In the genomic region with DNA sequence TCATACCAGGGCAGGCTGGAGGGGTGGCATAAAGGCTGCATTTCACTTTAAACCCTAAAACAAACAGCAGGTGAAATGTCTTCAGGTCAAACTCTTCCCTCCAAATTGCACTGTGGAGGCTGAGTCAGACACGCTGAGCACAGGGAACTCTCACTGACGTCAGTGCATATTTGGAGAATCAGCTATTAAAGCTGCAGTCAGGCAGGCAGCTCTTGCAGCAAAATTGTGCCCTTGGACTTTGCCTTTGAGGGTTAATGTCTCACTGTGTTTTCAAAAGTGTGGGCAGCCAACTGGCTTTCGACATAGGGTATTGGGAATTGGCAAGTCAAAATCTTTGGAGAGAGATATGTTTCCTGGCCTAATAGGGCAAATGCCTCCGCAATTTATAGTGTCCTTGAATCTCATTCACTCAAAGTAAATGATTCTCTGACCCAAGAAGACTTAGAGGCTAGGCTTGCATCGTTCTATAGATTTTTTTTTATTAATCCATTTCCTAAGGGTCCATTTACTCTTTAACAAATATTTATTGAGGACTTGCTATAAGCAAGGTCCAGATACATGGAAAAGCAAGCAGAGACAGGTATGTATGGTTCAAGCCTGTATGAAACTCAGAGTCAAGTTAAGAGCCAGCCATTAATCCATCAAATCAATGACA, we compare ENCODE assay signal across 12 cellular contexts. TPM values are rescaled to one million over a fixed set of nuclear protein-coding genes. Genes with fewer than 3 reads are reported as not detected.
A peak's percentile ranks its signal among the peaks of the same experiment; 100 is the strongest.
DNase-seq lines count a peak whose midpoint lies in the region; ATAC-seq, FAIRE-seq and TF ChIP-seq lines count a peak whose summit lies in the region.
"Had no signal": no experiment of that assay in that cellular context is flagged by ENCODE, and none has a peak within 500 bp of the region (broad histone marks: within the 10 kb centered on the region; RNA-seq: fewer than 3 reads in every experiment).

No MANE protein-coding gene starts in this region.

- H3K27me3 ChIP-seq in bronchial epithelial cell (ENCODE audit: control insufficient read depth, insufficient read depth, low read length) (no peaks in the 10 kb centered on the region), lower lobe of right lung (ENCODE audit: low read depth) (no peaks in the 10 kb centered on the region)
- H3K27me3 ChIP-seq: esophagus muscularis mucosa, ovary had no signal

- no peak overlapping the region for H3K27ac ChIP-seq in lower lobe of right lung
- H3K27ac ChIP-seq: esophagus muscularis mucosa, ovary had no signal

- H3K9me3 Mint-ChIP-seq in mesothelial cell of epicardium: peaks cover 3% of the 10 kb centered on the region
- H3K9me3 Mint-ChIP-seq: activated T-cell treated with anti-CD3 and anti-CD28 coated beads, Interleukin-2, amount 50 U/mL, for 4 hours had no signal

- peaks cover 5% of the 10 kb centered on the region for H3K4me1 Mint-ChIP-seq in mesothelial cell of epicardium

- no peak for TF ChIP-seq CTCF in bronchial epithelial cell (IDR thresholded peaks at IDR 0.05; ENCODE audit: insufficient read depth, low read length, severe bottlenecking)
- TF ChIP-seq CTCF in lower lobe of right lung (IDR thresholded peaks at IDR 0.05): no peak
- TF ChIP-seq CTCF in mesothelial cell of epicardium (IDR thresholded peaks at IDR 0.05; ENCODE audit: unreplicated experiment): no peak
- no peak for TF ChIP-seq CTCF in GM10266 (IDR thresholded peaks at IDR 0.05; ENCODE audit: control insufficient read depth, insufficient read depth, low read depth, missing control alignments)

- no peak for TF ChIP-seq RAD21 in Ishikawa (IDR thresholded peaks at IDR 0.05; ENCODE audit: low read depth)

- peaks cover 2% of the 10 kb centered on the region for H3K27me3 Mint-ChIP-seq in mesothelial cell of epicardium (ENCODE audit: low read depth)

- peaks cover 16% of the 10 kb centered on the region for H3K4me1 ChIP-seq in lower lobe of right lung

- H3K36me3 Mint-ChIP-seq in mesothelial cell of epicardium: no peaks in the 10 kb centered on the region

- no peak for TF ChIP-seq EP300 in Ishikawa (IDR thresholded peaks at IDR 0.05; ENCODE audit: borderline replicate concordance)

- intact Hi-C loops in lower lobe of right lung (cut with DNase I): no loop called here

- peak; percentile 45 to 88 for ATAC-seq in lower lobe of right lung
- ATAC-seq in HG03457 (IDR thresholded peaks at IDR 0.05; ENCODE audit: unreplicated experiment): no peak
- ATAC-seq: activated T-cell treated with anti-CD3 and anti-CD28 coated beads, Interleukin-2, amount 50 U/mL, for 4 hours had no signal

- H3K36me3 ChIP-seq in bronchial epithelial cell (ENCODE audit: control insufficient read depth, insufficient read depth, low read length) (no peaks in the 10 kb centered on the region), lower lobe of right lung (no peaks in the 10 kb centered on the region)
- H3K36me3 ChIP-seq: esophagus muscularis mucosa, ovary had no signal

- no peak for FAIRE-seq in bronchial epithelial cell (lab: Jason Lieb, UNC)

- no peak overlapping the region for H3K27ac Mint-ChIP-seq in mesothelial cell of epicardium

- H3K4me3 Mint-ChIP-seq in mesothelial cell of epicardium: no peak overlapping the region
- H3K4me3 Mint-ChIP-seq: activated T-cell treated with anti-CD3 and anti-CD28 coated beads, Interleukin-2, amount 50 U/mL, for 4 hours had no signal

- H3K9me3 ChIP-seq in lower lobe of right lung: no peaks in the 10 kb centered on the region
- H3K9me3 ChIP-seq: esophagus muscularis mucosa, ovary had no signal

- peak; percentile 76 for DNase-seq in AG20443 (ENCODE audit: low spot score)
- peak; percentile 59 for DNase-seq in bronchial epithelial cell (ENCODE audit: low read depth)
- DNase-seq in lower lobe of right lung: no peak
- DNase-seq in mesothelial cell of epicardium (ENCODE audit: low spot score in 2 of 2, unreplicated experiment in 2 of 2): no peak
- DNase-seq in iPS-NIHi7 (ENCODE audit: extremely low spot score): no peak
- DNase-seq in GM10266 (ENCODE audit: extremely low spot score): no peak
- DNase-seq: activated T-cell treated with anti-CD3 and anti-CD28 coated beads, Interleukin-2, amount 50 U/mL, for 4 hours; RPMI8226 had no signal

- H3K4me3 ChIP-seq in bronchial epithelial cell (ENCODE audit: low read depth, low read length) (no peak overlapping the region), lower lobe of right lung (no peak overlapping the region)
- H3K4me3 ChIP-seq: esophagus muscularis mucosa, ovary had no signal

TF ChIP-seq in Ishikawa, 13 proteins besides CTCF, POLR2A, EP300 and RAD21:
- TF ChIP-seq, protein P1, sequence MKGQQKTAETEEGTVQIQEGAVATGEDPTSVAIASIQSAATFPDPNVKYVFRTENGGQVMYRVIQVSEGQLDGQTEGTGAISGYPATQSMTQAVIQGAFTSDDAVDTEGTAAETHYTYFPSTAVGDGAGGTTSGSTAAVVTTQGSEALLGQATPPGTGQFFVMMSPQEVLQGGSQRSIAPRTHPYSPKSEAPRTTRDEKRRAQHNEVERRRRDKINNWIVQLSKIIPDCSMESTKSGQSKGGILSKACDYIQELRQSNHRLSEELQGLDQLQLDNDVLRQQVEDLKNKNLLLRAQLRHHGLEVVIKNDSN (IDR thresholded peaks at IDR 0.05): no peak
- 0 out of 2 replicates have a peak, but pooled peaks have one; percentile 10 for TF ChIP-seq TEAD4 (IDR thresholded peaks at IDR 0.05)

RNA-seq across cellular contexts. Expression of gene SMCO4, which starts 27.7 kb away (rescaled TPM):
- total RNA-seq in bronchial epithelial cell (2.4 and 18.1 TPM in 2 replicates), lower lobe of right lung (73.5 TPM), mesothelial cell of epicardium (6.8 to 8.4 TPM (median 6.8 TPM) in 3 replicates)

Comparison
In these comparisons a context has a peak if more than half of its experiments do, and no peak if none do; other contexts are left out.
1. DNase-seq: peak in AG20443 (single experiment) and bronchial epithelial cell (single experiment); none in lower lobe of right lung (single experiment), mesothelial cell of epicardium (0 of 2), iPS-NIHi7 (single experiment) and GM10266 (single experiment).